ENCODE assay signal across 8 cellular contexts in genomic region chr2:11829324-11829946, GRCh38.
DNase-seq lines count a peak whose midpoint lies in the region; ATAC-seq and TF ChIP-seq lines count a peak whose summit lies in the region.

No MANE protein-coding gene starts in this region.

- no peaks in the 10 kb centered on the region for H3K27me3 Mint-ChIP-seq in WTC11 (ENCODE audit: low read depth)
- H3K27me3 Mint-ChIP-seq in chondrocyte (ENCODE audit: low read depth), result no peaks in the 10 kb centered on the region

- H3K4me3 Mint-ChIP-seq in WTC11 (peak overlapping the region; percentile 51), chondrocyte (ENCODE audit: unreplicated experiment) (peak overlapping the region; percentile 62)

- TF ChIP-seq CTCF in WTC11 (IDR thresholded peaks at IDR 0.05) (0 out of 2 replicates have a peak, but pooled peaks have one; percentile 13), chondrocyte (IDR thresholded peaks at IDR 0.05) (peak; percentile 77)

- DNase-seq in SIG-M5 treated with dmso at 0.1 percent for 504 hours (lab: John Stamatoyannopoulos, UW; ENCODE audit: unreplicated experiment), result peak; percentile 69
- DNase-seq in SIG-M5 (lab: John Stamatoyannopoulos, UW), result no peak
- DNase-seq in NCI-H2081 treated with DMSO at 0.1 percent for 48 hours (lab: John Stamatoyannopoulos, UW), result peak; percentile 24
- DNase-seq in WTC11 (ENCODE audit: low spot score), result peak; percentile 81
- DNase-seq in chondrocyte (ENCODE audit: low spot score), result no peak
- peak; percentile 60 for DNase-seq in kidney tubule cell (ENCODE audit: low spot score)
- peak; percentile 69 for DNase-seq in stimulated activated CD4-positive, alpha-beta T cell treated with anti-CD3 and anti-CD28 coated beads, Interleukin-15, amount 100 ng/mL, for 24 hours

- H3K9me3 Mint-ChIP-seq in WTC11 (peaks cover 13% of the 10 kb centered on the region), chondrocyte (ENCODE audit: low read depth) (peaks cover 5% of the 10 kb centered on the region)

- H3K36me3 Mint-ChIP-seq in WTC11 (peaks cover 17% of the 10 kb centered on the region; the same call in 1 of the 2 replicates), chondrocyte (ENCODE audit: low read depth) (peaks cover 9% of the 10 kb centered on the region)

- CTCF ChIA-PET in WTC11 (lab: Charles Lee), result interaction anchor here (0.6 to 2.7 kb wide), 28 partner anchors 12 to 1308 kb away, joined by 3 to 18 read pairs (median 4); partner anchors contain the start of gene TRIB2

- ATAC-seq in HG03025 (IDR thresholded peaks at IDR 0.05; ENCODE audit: low FRiP score, unreplicated experiment) (peak; percentile 29), WTC11 (peak; percentile 40)

- H3K4me1 Mint-ChIP-seq in WTC11 (peaks cover 48% of the 10 kb centered on the region), chondrocyte (ENCODE audit: low read depth) (peaks cover 27% of the 10 kb centered on the region)

- POLR2A ChIA-PET in WTC11 (lab: Charles Lee), result interaction anchor here (1.1 kb wide), 1 partner anchor 887 kb away, joined by 3 read pairs; the partner anchor contains the start of gene TRIB2

- H3K27ac Mint-ChIP-seq in WTC11 (peak overlapping the region; percentile 97), chondrocyte (ENCODE audit: unreplicated experiment) (peak overlapping the region; percentile 92)

TF ChIP-seq in WTC11, 78 proteins besides CTCF, POLR2A, EP300 and RAD21:
- TF ChIP-seq STAT6 (CRISPR knock-in tag; conservative IDR thresholded peaks at IDR 0.05; ENCODE audit: low read depth) (no peak), GABPB1 (CRISPR knock-in tag; IDR thresholded peaks at IDR 0.05) (peak; percentile 31; the same call in 1 of the 2 replicates)

Comparison
In these comparisons a context has a peak if more than half of its experiments do, and no peak if none do; other contexts are left out.
1. DNase-seq: peak in SIG-M5 treated with dmso at 0.1 percent for 504 hours (single experiment), NCI-H2081 treated with DMSO at 0.1 percent for 48 hours (single experiment), WTC11 (single experiment), kidney tubule cell (single experiment) and stimulated activated CD4-positive, alpha-beta T cell treated with anti-CD3 and anti-CD28 coated beads, Interleukin-15, amount 100 ng/mL, for 24 hours (single experiment); none in SIG-M5 (single experiment) and chondrocyte (single experiment).